ENCODE assay signal across 9 cellular contexts in genomic region chr2:1886405-1886992, GRCh38.
DNase-seq lines count a peak whose midpoint lies in the region; ATAC-seq and TF ChIP-seq lines count a peak whose summit lies in the region.
"Had no signal": no experiment of that assay in that cellular context is flagged by ENCODE, and none has a peak within 500 bp of the region (broad histone marks: within the 10 kb centered on the region; RNA-seq: fewer than 3 reads in every experiment).

No MANE protein-coding gene starts in this region.

- TF ChIP-seq CTCF in CD14-positive monocyte (IDR thresholded peaks at IDR 0.05) (peak; percentile 73), heart right ventricle (IDR thresholded peaks at IDR 0.05) (peak; percentile 47 to 79 (median 73)), retinal pigment epithelial cell (conservative IDR thresholded peaks at IDR 0.05; ENCODE audit: low read depth, low read length) (peak; percentile 87)

- no peaks in the 10 kb centered on the region for H3K9me3 Mint-ChIP-seq in CD14-positive monocyte

- peaks cover 0 to 11% (median 0%) of the 10 kb centered on the region in 9 donors for H3K4me1 ChIP-seq in heart right ventricle

- H3K4me3 Mint-ChIP-seq in CD14-positive monocyte = no peak overlapping the region

- peaks cover 0 to 14% (median 8%) of the 10 kb centered on the region in 7 donors for H3K27me3 ChIP-seq in heart right ventricle

- no peak overlapping the region for H3K27ac ChIP-seq in heart right ventricle
- H3K27ac ChIP-seq: neutrophil had no signal

- no peaks in the 10 kb centered on the region for H3K36me3 ChIP-seq in heart right ventricle
- H3K36me3 ChIP-seq: neutrophil had no signal

- intact Hi-C loops in CD14-positive monocyte (cut with micrococcal nuclease) (no loop called here), heart right ventricle (cut with DNase I) (loop anchor here in 4 of 10 donors (1.0 to 5.0 kb wide), 2 partner anchors 406 kb away; no protein-coding TSS in a partner anchor)

- H3K27ac Mint-ChIP-seq in CD14-positive monocyte = peak overlapping the region in 1 of 7 donors; percentile 59

- ATAC-seq in GM19372 (IDR thresholded peaks at IDR 0.05; ENCODE audit: low read depth, unreplicated experiment) (peak; percentile 67), heart right ventricle (peak in 7 of 8 donors; percentile 43 to 67 (median 63)), HG02588 (IDR thresholded peaks at IDR 0.05; ENCODE audit: unreplicated experiment) (no peak)

- peaks cover 2 to 8% (median 4%) of the 10 kb centered on the region in 3 donors for H3K27me3 Mint-ChIP-seq in CD14-positive monocyte (ENCODE audit: low read depth in 3 of 3)

- no peaks in the 10 kb centered on the region for H3K4me1 Mint-ChIP-seq in CD14-positive monocyte

- WGBS in heart right ventricle, 2 donors = 17 to 24% methylated on average over 10 of the region's 10 CpGs

- H3K4me3 ChIP-seq in heart right ventricle (no peak overlapping the region), retinal pigment epithelial cell (ENCODE audit: low read length) (no peak overlapping the region)

- H3K36me3 Mint-ChIP-seq in CD14-positive monocyte = no peaks in the 10 kb centered on the region

- DNase-seq in CD14-positive monocyte (ENCODE audit: low spot score) (no peak), NCI-H1694 treated with DMSO at 0.1 percent for 48 hours (lab: John Stamatoyannopoulos, UW) (peak; percentile 70), heart right ventricle (peak; percentile 58 to 65), retinal pigment epithelial cell (ENCODE audit: low read depth) (peak; percentile 29), HPDE6-E6E7 (ENCODE audit: extremely low spot score) (no peak)
- DNase-seq in activated naive CD4-positive, alpha-beta T cell treated with Interleukin-2 at 50 U/mL for 16 hours = peak; percentile 14

- no peaks in the 10 kb centered on the region for H3K9me3 ChIP-seq in heart right ventricle
- H3K9me3 ChIP-seq: neutrophil had no signal

Comparison
In these comparisons a context has a peak if more than half of its experiments do, and no peak if none do; other contexts are left out.
1. DNase-seq: peak in NCI-H1694 treated with DMSO at 0.1 percent for 48 hours (single experiment), activated naive CD4-positive, alpha-beta T cell treated with Interleukin-2 at 50 U/mL for 16 hours (single experiment), heart right ventricle (2 of 2) and retinal pigment epithelial cell (single experiment); none in CD14-positive monocyte (single experiment) and HPDE6-E6E7 (single experiment).
2. Peak in every context shown above with its lines, with median percentiles within 50 percentile points of each other: CTCF ChIP-seq.